In the genomic region with DNA sequence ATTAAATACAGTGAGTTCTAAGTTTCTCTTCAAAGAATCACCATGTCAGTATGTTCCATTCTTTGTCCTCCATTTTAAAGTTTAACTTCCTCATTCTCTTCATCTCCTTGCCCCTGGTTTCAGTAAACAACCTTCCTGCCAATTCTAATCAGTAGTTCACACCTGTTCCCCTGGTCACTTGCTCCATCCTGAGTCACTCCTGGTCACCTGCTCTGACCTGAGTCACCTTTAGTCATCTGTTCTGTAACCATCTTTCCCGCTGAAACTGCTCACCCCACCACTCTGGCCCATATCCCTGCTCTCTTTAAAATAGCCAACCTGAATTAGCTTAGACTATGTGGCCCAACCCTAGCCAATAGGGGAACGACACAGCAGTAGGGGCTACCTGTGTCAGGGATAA, we compare ENCODE assay signal across 23 cellular contexts.
DNase-seq lines count a peak whose midpoint lies in the region; ATAC-seq, FAIRE-seq and TF ChIP-seq lines count a peak whose summit lies in the region.
"Had no signal": no experiment of that assay in that cellular context is flagged by ENCODE, and none has a peak within 500 bp of the region (broad histone marks: within the 10 kb centered on the region; RNA-seq: fewer than 3 reads in every experiment).

No MANE protein-coding gene starts in this region.

- ATAC-seq in K562 (no peak), left ventricle myocardium superior (no peak), HG03280 (IDR thresholded peaks at IDR 0.05; ENCODE audit: unreplicated experiment) (no peak), HG03135 (IDR thresholded peaks at IDR 0.05; ENCODE audit: unreplicated experiment) (no peak)
- ATAC-seq: A549; CD8-positive, alpha-beta T cell; GM12878 had no signal

- no peak overlapping the region for H3K4me2 ChIP-seq in K562 (ENCODE audit: insufficient read depth, low read length)
- H3K4me2 ChIP-seq: A549; BLaER1 treated with 17β-estradiol and CSF1 and Interleukin-3, amounts not matched to agents 10 nM and 100 nM had no signal

- TF ChIP-seq EP300 in K562 (IDR thresholded peaks at IDR 0.05; ENCODE audit: low read length), result no peak

- no peak for FAIRE-seq in K562 (lab: Jason Lieb, UNC)
- FAIRE-seq: A549, GM12878 had no signal

- H3K4me1 ChIP-seq in K562 (replicated peaks in 1 of 2; ENCODE audit: control insufficient read depth in 2 of 2, insufficient read depth in 2 of 2, low read length in 2 of 2), result no peaks in the 10 kb centered on the region; a peak in 1 of 5 replicates
- H3K4me1 ChIP-seq: A549; BLaER1 treated with 17β-estradiol and CSF1 and Interleukin-3, amounts not matched to agents 10 nM and 100 nM; Caco-2 had no signal

- H3K9me3 ChIP-seq in K562 (replicated peaks; ENCODE audit: control insufficient read depth, insufficient read depth, low read depth, low read length), result no peaks in the 10 kb centered on the region
- H3K9me3 ChIP-seq: A549, Caco-2 had no signal

- TF ChIP-seq RAD21 in K562 (CRISPR knock-in tag; conservative IDR thresholded peaks at IDR 0.05 in 1 of 2, IDR thresholded peaks at IDR 0.05 in 1 of 2), result no peak

- no peak for TF ChIP-seq POLR2A in K562 (conservative IDR thresholded peaks at IDR 0.05)

- peak; percentile 1 for DNase-seq in Caki2 (ENCODE audit: low read depth)
- DNase-seq in OCI-M1 (lab: John Stamatoyannopoulos, UW), result peak; percentile 30
- no peak for DNase-seq in K562 (ENCODE audit: extremely low read depth in 1 of 4, low spot score in 3 of 4)
- DNase-seq in kidney tubule cell (ENCODE audit: low spot score), result peak; percentile 29
- DNase-seq in left ventricle myocardium superior, result no peak
- DNase-seq: AML-193; Caco-2; CD4-positive, alpha-beta T cell; CD8-positive, alpha-beta T cell; DMS 273 treated with DMSO at 0.1 percent for 48 hours; DMS153; DMS53; DMS79; DND-41; EL; GDM1 had no signal

- no peak overlapping the region for H3K27ac ChIP-seq in K562 (ENCODE audit: extremely low read depth, low read depth, low read length)
- H3K27ac ChIP-seq: 22Rv1; A549; BLaER1 treated with 17β-estradiol and CSF1 and Interleukin-3, amounts not matched to agents 10 nM and 100 nM; C4-2B had no signal

- H4K20me1 ChIP-seq in K562 (replicated peaks; ENCODE audit: control insufficient read depth, insufficient read depth, low read length), result no peaks in the 10 kb centered on the region
- H4K20me1 ChIP-seq: BLaER1 treated with 17β-estradiol and CSF1 and Interleukin-3, amounts not matched to agents 10 nM and 100 nM had no signal

- no peak overlapping the region for H3K9ac ChIP-seq in K562 (ENCODE audit: insufficient read depth in 1 of 2, low read depth in 2 of 2, low read length in 2 of 2)
- H3K9ac ChIP-seq: BLaER1 treated with 17β-estradiol and CSF1 and Interleukin-3, amounts not matched to agents 10 nM and 100 nM had no signal

- BruUV-seq in K562 (replicated peaks; lab: Mats Ljungman, UMichigan), result no TSS peak

- intact Hi-C loops in K562 (cut with micrococcal nuclease), result no loop called here
- intact Hi-C loops in left ventricle myocardium superior (cut with micrococcal nuclease), result no loop called here

- in situ Hi-C loops in Caki2 (cut with HindIII; ENCODE audit: low pct_unique_long_range_greater_than_20kb, low sequenced_read_pairs) (no loop called here), K562 (cut with MboI) (no loop called here)

- CTCF ChIA-PET in K562 (lab: Yijun Ruan, JAX; ENCODE audit: low intra/inter-chr PET ratio), result no interaction called here

- 0% methylated on average over 2 of the region's 2 CpGs for WGBS in K562 (ENCODE audit: insufficient coverage, low coverage, missing lambda C conversion rate)

- POLR2A ChIA-PET in K562 (lab: Yijun Ruan, JAX), result no interaction called here

- H3K4me3 ChIP-seq in K562, result no peak overlapping the region
- H3K4me3 ChIP-seq: A549; BLaER1 treated with 17β-estradiol and CSF1 and Interleukin-3, amounts not matched to agents 10 nM and 100 nM; GM12878 had no signal

- no peaks in the 10 kb centered on the region for H3K79me2 ChIP-seq in K562 (ENCODE audit: control insufficient read depth, insufficient read depth, low read length)

- H2AFZ ChIP-seq in K562 (ENCODE audit: low read depth, low read length), result no peak overlapping the region

- no peaks in the 10 kb centered on the region for H3K36me3 ChIP-seq in K562 (ENCODE audit: control insufficient read depth, insufficient read depth, low read length)
- H3K36me3 ChIP-seq: BLaER1 treated with 17β-estradiol and CSF1 and Interleukin-3, amounts not matched to agents 10 nM and 100 nM had no signal

- H3K9me1 ChIP-seq in K562 (ENCODE audit: control insufficient read depth, insufficient read depth, low read length), result no peaks in the 10 kb centered on the region

- H3K27me3 ChIP-seq in K562 (ENCODE audit: control insufficient read depth in 2 of 2, insufficient read depth in 2 of 2, low read length in 2 of 2), result no peaks in the 10 kb centered on the region
- H3K27me3 ChIP-seq: BLaER1 treated with 17β-estradiol and CSF1 and Interleukin-3, amounts not matched to agents 10 nM and 100 nM had no signal

- no peak for TF ChIP-seq CTCF in K562 (IDR thresholded peaks at IDR 0.05 in 2 of 3, conservative IDR thresholded peaks at IDR 0.05 in 1 of 3; ENCODE audit: insufficient read depth in 2 of 3, low read depth in 1 of 3, low read length in 3 of 3)

TF ChIP-seq in K562, 482 proteins besides CTCF, POLR2A, EP300 and RAD21:
- TF ChIP-seq CBFA2T3 (IDR thresholded peaks at IDR 0.05), result peak; percentile 34
- no peak for TF ChIP-seq CHD4 (IDR thresholded peaks at IDR 0.05; ENCODE audit: insufficient read depth, insufficient replicate concordance, low read depth, low read length, poor library complexity, severe bottlenecking)
- peak; percentile 77 for TF ChIP-seq FOSL1 (tag; conservative IDR thresholded peaks at IDR 0.05)
- peak; percentile 55 for TF ChIP-seq ARID1B (IDR thresholded peaks at IDR 0.05)
- 0 out of 2 replicates have a peak, but pooled peaks have one; percentile 17 for TF ChIP-seq CBFA2T2 (conservative IDR thresholded peaks at IDR 0.05)
- peak; percentile 34 to 52; a peak in 2 of 4 replicates for TF ChIP-seq TRIM24 (IDR thresholded peaks at IDR 0.05)
- peak; percentile 14; the same call in 1 of the 2 replicates for TF ChIP-seq JUND (IDR thresholded peaks at IDR 0.05; ENCODE audit: borderline replicate concordance, low read depth, low read length)
- no peak; the same call in 2 of the 3 replicates for TF ChIP-seq JUND (tag; IDR thresholded peaks at IDR 0.05; ENCODE audit: borderline replicate concordance, low read depth, low read length)
- TF ChIP-seq, protein P1, sequence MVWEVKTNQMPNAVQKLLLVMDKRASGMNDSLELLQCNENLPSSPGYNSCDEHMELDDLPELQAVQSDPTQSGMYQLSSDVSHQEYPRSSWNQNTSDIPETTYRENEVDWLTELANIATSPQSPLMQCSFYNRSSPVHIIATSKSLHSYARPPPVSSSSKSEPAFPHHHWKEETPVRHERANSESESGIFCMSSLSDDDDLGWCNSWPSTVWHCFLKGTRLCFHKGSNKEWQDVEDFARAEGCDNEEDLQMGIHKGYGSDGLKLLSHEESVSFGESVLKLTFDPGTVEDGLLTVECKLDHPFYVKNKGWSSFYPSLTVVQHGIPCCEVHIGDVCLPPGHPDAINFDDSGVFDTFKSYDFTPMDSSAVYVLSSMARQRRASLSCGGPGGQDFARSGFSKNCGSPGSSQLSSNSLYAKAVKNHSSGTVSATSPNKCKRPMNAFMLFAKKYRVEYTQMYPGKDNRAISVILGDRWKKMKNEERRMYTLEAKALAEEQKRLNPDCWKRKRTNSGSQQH (CRISPR knock-in tag; IDR thresholded peaks at IDR 0.05), result no peak
- peak; percentile 32 for TF ChIP-seq TAL1 (IDR thresholded peaks at IDR 0.05)
- no peak for TF ChIP-seq EP400 (IDR thresholded peaks at IDR 0.05)
- TF ChIP-seq FOS (IDR thresholded peaks at IDR 0.05; ENCODE audit: extremely low read depth, insufficient read length), result no peak

Comparison
In these comparisons a context has a peak if more than half of its experiments do, and no peak if none do; other contexts are left out.
1. DNase-seq: peak in Caki2 (single experiment), OCI-M1 (single experiment) and kidney tubule cell (single experiment); none in K562 (0 of 4) and left ventricle myocardium superior (single experiment).